ENCODE assay signal across 14 cellular contexts in genomic region chr9:85521331-85522197, GRCh38.
DNase-seq lines count a peak whose midpoint lies in the region; ATAC-seq, FAIRE-seq and TF ChIP-seq lines count a peak whose summit lies in the region.
"Had no signal": no experiment of that assay in that cellular context is flagged by ENCODE, and none has a peak within 500 bp of the region (broad histone marks: within the 10 kb centered on the region; RNA-seq: fewer than 3 reads in every experiment).

No MANE protein-coding gene starts in this region.

- intact Hi-C loops in activated CD4-positive, alpha-beta T cell treated with anti-CD3 and anti-CD28 coated beads, Interleukin-2, amount 10 ng/mL, durations not matched to agents 24 days and 14 days (cut with micrococcal nuclease): no loop called here

- peak overlapping the region; percentile 78 for H3K4me3 Mint-ChIP-seq in activated CD4-positive, alpha-beta T cell treated with anti-CD3 and anti-CD28 coated beads, Interleukin-2, amount 10 ng/mL, durations not matched to agents 24 days and 14 days
- H3K4me3 Mint-ChIP-seq in stimulated activated naive CD8-positive, alpha-beta T cell treated with anti-CD3 and anti-CD28 coated beads, Interleukin-15, amount 100 ng/mL, for 72 hours: peak overlapping the region; percentile 83 to 88

- TF ChIP-seq CTCF in D721Med (IDR thresholded peaks at IDR 0.05; ENCODE audit: insufficient read depth, missing control alignments): no peak

- H3K4me1 Mint-ChIP-seq in activated CD4-positive, alpha-beta T cell treated with anti-CD3 and anti-CD28 coated beads, Interleukin-2, amount 10 ng/mL, durations not matched to agents 24 days and 14 days: peaks cover 9% of the 10 kb centered on the region
- H3K4me1 Mint-ChIP-seq in stimulated activated naive CD8-positive, alpha-beta T cell treated with anti-CD3 and anti-CD28 coated beads, Interleukin-15, amount 100 ng/mL, for 72 hours: peaks cover 15% of the 10 kb centered on the region

- H3K36me3 Mint-ChIP-seq in activated CD4-positive, alpha-beta T cell treated with anti-CD3 and anti-CD28 coated beads, Interleukin-2, amount 10 ng/mL, durations not matched to agents 24 days and 14 days (ENCODE audit: low read depth): no peaks in the 10 kb centered on the region

- no peak for DNase-seq in activated CD4-positive, alpha-beta T cell treated with anti-CD3 and anti-CD28 coated beads, Interleukin-2, amount 10 ng/mL, durations not matched to agents 24 days and 14 days
- DNase-seq in activated CD4-positive, alpha-beta T cell treated with anti-CD3 and anti-CD28 coated beads, Interleukin-2, amount 50 U/mL, for 1 hour: no peak
- DNase-seq in caudate nucleus (lab: John Stamatoyannopoulos, UW): peak in 57 of 61 donors; percentile 24 to 93 (median 65)
- no peak for DNase-seq in stimulated activated naive CD8-positive, alpha-beta T cell treated with anti-CD3 and anti-CD28 coated beads, Interleukin-15, amount 100 ng/mL, for 72 hours
- DNase-seq in D721Med (ENCODE audit: insufficient read length, low spot score): no peak
- no peak for DNase-seq in stimulated activated CD4-positive, alpha-beta T cell treated with anti-CD3 and anti-CD28 coated beads, Interleukin-1b, Interleukin-23, amount 100 ng/mL, for 48 hours
- DNase-seq: NCI-H2081, PC-9, sigmoid colon, T-helper 9 cell had no signal

- ATAC-seq in stimulated activated naive CD8-positive, alpha-beta T cell treated with anti-CD3 and anti-CD28 coated beads, Interleukin-15, amount 100 ng/mL, for 72 hours: no peak
- no peak for ATAC-seq in activated CD4-positive, CD25-positive, alpha-beta regulatory T cell treated with anti-CD3 and anti-CD28 coated beads, Interleukin-2, amount 50 U/mL, for 24 hours

- H3K9me3 Mint-ChIP-seq in activated CD4-positive, alpha-beta T cell treated with anti-CD3 and anti-CD28 coated beads, Interleukin-2, amount 10 ng/mL, durations not matched to agents 24 days and 14 days: no peaks in the 10 kb centered on the region
- H3K9me3 Mint-ChIP-seq in stimulated activated naive CD8-positive, alpha-beta T cell treated with anti-CD3 and anti-CD28 coated beads, Interleukin-15, amount 100 ng/mL, for 72 hours: no peaks in the 10 kb centered on the region

- no peaks in the 10 kb centered on the region for H3K27me3 ChIP-seq in layer of hippocampus (ENCODE audit: control insufficient read depth, insufficient read depth, low read length)

- H3K27ac ChIP-seq in caudate nucleus (ENCODE audit: low read depth, low read length) (peak overlapping the region; percentile 99), layer of hippocampus (ENCODE audit: low read depth, low read length) (peak overlapping the region; percentile 94)
- H3K27ac ChIP-seq: cardiac muscle cell, PC-9 had no signal

- no peak for FAIRE-seq in D721Med (lab: Jason Lieb, UNC)
- FAIRE-seq: G401.6 had no signal

- H3K27me3 Mint-ChIP-seq in activated CD4-positive, alpha-beta T cell treated with anti-CD3 and anti-CD28 coated beads, Interleukin-2, amount 10 ng/mL, durations not matched to agents 24 days and 14 days: peaks cover 42% of the 10 kb centered on the region
- H3K27me3 Mint-ChIP-seq in stimulated activated naive CD8-positive, alpha-beta T cell treated with anti-CD3 and anti-CD28 coated beads, Interleukin-15, amount 100 ng/mL, for 72 hours: peaks cover 78% of the 10 kb centered on the region

- no peak overlapping the region for H3K27ac Mint-ChIP-seq in activated CD4-positive, alpha-beta T cell treated with anti-CD3 and anti-CD28 coated beads, Interleukin-2, amount 10 ng/mL, durations not matched to agents 24 days and 14 days
- peak overlapping the region in 1 of 2 donors; percentile 52 for H3K27ac Mint-ChIP-seq in stimulated activated naive CD8-positive, alpha-beta T cell treated with anti-CD3 and anti-CD28 coated beads, Interleukin-15, amount 100 ng/mL, for 72 hours

Comparison
In these comparisons a context has a peak if more than half of its experiments do, and no peak if none do; other contexts are left out.
1. DNase-seq: peak in caudate nucleus (57 of 61); none in activated CD4-positive, alpha-beta T cell treated with anti-CD3 and anti-CD28 coated beads, Interleukin-2, amount 10 ng/mL, durations not matched to agents 24 days and 14 days (single experiment), activated CD4-positive, alpha-beta T cell treated with anti-CD3 and anti-CD28 coated beads, Interleukin-2, amount 50 U/mL, for 1 hour (single experiment), stimulated activated naive CD8-positive, alpha-beta T cell treated with anti-CD3 and anti-CD28 coated beads, Interleukin-15, amount 100 ng/mL, for 72 hours (0 of 2), D721Med (single experiment) and stimulated activated CD4-positive, alpha-beta T cell treated with anti-CD3 and anti-CD28 coated beads, Interleukin-1b, Interleukin-23, amount 100 ng/mL, for 48 hours (single experiment).